In genomic region chr2:130336877-130337734, GRCh38 we compare ENCODE assay signal across 8 cellular contexts. TPM values are rescaled to one million over a fixed set of nuclear protein-coding genes. Genes with fewer than 3 reads are reported as not detected.
DNase-seq lines count a peak whose midpoint lies in the region; ATAC-seq, FAIRE-seq and TF ChIP-seq lines count a peak whose summit lies in the region.

No MANE protein-coding gene starts in this region.

- DNase-seq in A549 (ENCODE audit: low read depth in 1 of 2, low spot score in 1 of 2) (peak; percentile 90), NCI-H748 treated with DMSO at 0.1 percent for 48 hours (lab: John Stamatoyannopoulos, UW) (peak; percentile 69), fibroblast of peridontal ligament (ENCODE audit: extremely low read depth) (peak; percentile 74), naive B cell (peak; percentile 31), tibial artery (peak; percentile 55 to 82)
- peak; percentile 32 for DNase-seq in activated T-helper 1 cell treated with anti-CD3 and anti-CD28 coated beads, Interleukin-12 subunit alpha, Interleukin-12 subunit beta, Interleukin-2, Interleukin-4 antibody, amounts not matched to agents 30 ng/mL and 10 ng/mL and 1 ng/mL, durations not matched to agents 14 hours and 24 hours and 36 hours (ENCODE audit: low spot score)

- H3K4me3 Mint-ChIP-seq in activated T-helper 1 cell treated with anti-CD3 and anti-CD28 coated beads, Interleukin-12 subunit alpha, Interleukin-12 subunit beta, Interleukin-2, Interleukin-4 antibody, amounts not matched to agents 30 ng/mL and 10 ng/mL and 1 ng/mL, durations not matched to agents 14 hours and 24 hours and 36 hours: no peak overlapping the region
- peak overlapping the region in 4 of 8 donors; percentile 9 to 75 (median 24) for H3K4me3 Mint-ChIP-seq in naive B cell

- no peak for FAIRE-seq in A549 (lab: Jason Lieb, UNC)

- no peaks in the 10 kb centered on the region for H3K9me3 Mint-ChIP-seq in activated T-helper 1 cell treated with anti-CD3 and anti-CD28 coated beads, Interleukin-12 subunit alpha, Interleukin-12 subunit beta, Interleukin-2, Interleukin-4 antibody, amounts not matched to agents 30 ng/mL and 10 ng/mL and 1 ng/mL, durations not matched to agents 14 hours and 24 hours and 36 hours
- H3K9me3 Mint-ChIP-seq in naive B cell: peaks cover 0 to 15% (median 0%) of the 10 kb centered on the region in 7 donors

- H3K4me1 ChIP-seq in A549 (peaks cover 12% of the 10 kb centered on the region), tibial artery (peaks cover 0 to 19% (median 4%) of the 10 kb centered on the region in 4 donors)

- H3K4me1 Mint-ChIP-seq in activated T-helper 1 cell treated with anti-CD3 and anti-CD28 coated beads, Interleukin-12 subunit alpha, Interleukin-12 subunit beta, Interleukin-2, Interleukin-4 antibody, amounts not matched to agents 30 ng/mL and 10 ng/mL and 1 ng/mL, durations not matched to agents 14 hours and 24 hours and 36 hours (ENCODE audit: low read depth): peaks cover 25% of the 10 kb centered on the region
- H3K4me1 Mint-ChIP-seq in naive B cell: peaks cover 19 to 40% (median 29%) of the 10 kb centered on the region in 3 donors

- POLR2A ChIA-PET in A549 (lab: Yijun Ruan, JAX): interaction anchor here (1.3 kb wide), 1 partner anchor 156 kb away, joined by 8 read pairs; the partner anchor contains the start of genes MZT2B and SMPD4

- peak overlapping the region; percentile 35 to 60; a peak in 4 of 6 replicates for H3K27ac ChIP-seq in A549
- peak overlapping the region; percentile 18 to 45 for H3K27ac ChIP-seq in tibial artery

- peak; percentile 86 for TF ChIP-seq POLR2A in A549 (IDR thresholded peaks at IDR 0.05; ENCODE audit: low read length)

- 2% methylated on average over 29 of the region's 29 CpGs for WGBS in A549 (ENCODE audit: missing lambda C conversion rate)

- peak overlapping the region; percentile 71 for H3K27ac Mint-ChIP-seq in activated T-helper 1 cell treated with anti-CD3 and anti-CD28 coated beads, Interleukin-12 subunit alpha, Interleukin-12 subunit beta, Interleukin-2, Interleukin-4 antibody, amounts not matched to agents 30 ng/mL and 10 ng/mL and 1 ng/mL, durations not matched to agents 14 hours and 24 hours and 36 hours
- peak overlapping the region in 4 of 6 donors; percentile 47 to 88 (median 78) for H3K27ac Mint-ChIP-seq in naive B cell

- peaks cover 7% of the 10 kb centered on the region for H3K27me3 Mint-ChIP-seq in activated T-helper 1 cell treated with anti-CD3 and anti-CD28 coated beads, Interleukin-12 subunit alpha, Interleukin-12 subunit beta, Interleukin-2, Interleukin-4 antibody, amounts not matched to agents 30 ng/mL and 10 ng/mL and 1 ng/mL, durations not matched to agents 14 hours and 24 hours and 36 hours (ENCODE audit: insufficient read depth)
- peaks cover 0 to 8% (median 5%) of the 10 kb centered on the region in 3 donors for H3K27me3 Mint-ChIP-seq in naive B cell

- H3K9me3 ChIP-seq in A549 (no peaks in the 10 kb centered on the region), tibial artery (no peaks in the 10 kb centered on the region)

- CTCF ChIA-PET in A549 (lab: Yijun Ruan, JAX): interaction anchor here (0.7 to 7.5 kb wide), 6 partner anchors 13 to 367 kb away, joined by 3 to 96 read pairs (median 4); partner anchors contain the start of genes MZT2B and SMPD4

- peaks cover 20% of the 10 kb centered on the region for H3K36me3 Mint-ChIP-seq in activated T-helper 1 cell treated with anti-CD3 and anti-CD28 coated beads, Interleukin-12 subunit alpha, Interleukin-12 subunit beta, Interleukin-2, Interleukin-4 antibody, amounts not matched to agents 30 ng/mL and 10 ng/mL and 1 ng/mL, durations not matched to agents 14 hours and 24 hours and 36 hours (ENCODE audit: low read depth)
- peaks cover 8 to 10% of the 10 kb centered on the region in 2 donors for H3K36me3 Mint-ChIP-seq in naive B cell

- ATAC-seq in A549 (peak; percentile 80 to 84), GM21529 (IDR thresholded peaks at IDR 0.05; ENCODE audit: unreplicated experiment) (peak; percentile 33), naive B cell (ENCODE audit: low read depth in 2 of 2) (no peak), HG03025 (IDR thresholded peaks at IDR 0.05; ENCODE audit: low FRiP score, unreplicated experiment) (no peak)

- TF ChIP-seq CTCF in A549 (IDR thresholded peaks at IDR 0.05): no peak
- no peak for TF ChIP-seq CTCF in tibial artery (IDR thresholded peaks at IDR 0.05)

- peaks cover 13 to 26% (median 18%) of the 10 kb centered on the region in 3 donors for H3K36me3 ChIP-seq in tibial artery

- intact Hi-C loops in activated T-helper 1 cell treated with anti-CD3 and anti-CD28 coated beads, Interleukin-12 subunit alpha, Interleukin-12 subunit beta, Interleukin-2, Interleukin-4 antibody, amounts not matched to agents 30 ng/mL and 10 ng/mL and 1 ng/mL, durations not matched to agents 14 hours and 24 hours and 36 hours (cut with micrococcal nuclease): no loop called here
- intact Hi-C loops in tibial artery (cut with DNase I; ENCODE audit: low total_unique reads): loop anchor here (10.0 kb wide), 1 partner anchor 412 kb away; no protein-coding TSS in a partner anchor

- TF ChIP-seq RAD21 in A549 (conservative IDR thresholded peaks at IDR 0.05 in 1 of 2, IDR thresholded peaks at IDR 0.05 in 1 of 2): no peak

- H3K4me3 ChIP-seq in A549: peak overlapping the region; percentile 46
- peak overlapping the region; percentile 19 to 23 for H3K4me3 ChIP-seq in tibial artery

- H3K4me2 ChIP-seq in A549: peak overlapping the region; percentile 78

- TF ChIP-seq EP300 in A549 (IDR thresholded peaks at IDR 0.05): no peak

- H3K27me3 ChIP-seq in tibial artery: no peaks in the 10 kb centered on the region

TF ChIP-seq in A549, 52 proteins besides CTCF, POLR2A, EP300 and RAD21:
- TF ChIP-seq MAZ (IDR thresholded peaks at IDR 0.05; ENCODE audit: borderline replicate concordance, low read depth, low read length) (no peak), EHF (CRISPR knock-in tag; IDR thresholded peaks at IDR 0.05) (no peak), BHLHE40 (IDR thresholded peaks at IDR 0.05; ENCODE audit: low read depth, low read length) (peak; percentile 92), HOXA7 (CRISPR knock-in tag; IDR thresholded peaks at IDR 0.05) (no peak), E2F6 (IDR thresholded peaks at IDR 0.05; ENCODE audit: borderline replicate concordance, low read depth) (peak; percentile 65; the same call in 1 of the 2 replicates), JUN (IDR thresholded peaks at IDR 0.05) (0 out of 5 replicates have a peak, but pooled peaks of 1 of the 2 experiments have one; percentile 18), USF2 (IDR thresholded peaks at IDR 0.05) (peak; percentile 88), SREBF2 (IDR thresholded peaks at IDR 0.05) (peak; percentile 88), ESRRA (IDR thresholded peaks at IDR 0.05; ENCODE audit: borderline replicate concordance, low read length) (0 out of 2 replicates have a peak, but pooled peaks have one; percentile 59), MAX (IDR thresholded peaks at IDR 0.05) (peak; percentile 84)

RNA-seq across cellular contexts. Expression of gene IMP4, which starts 5.6 kb away (rescaled TPM):
- polyA plus RNA-seq in A549 (2011; rRNA removed): 113 and 118 TPM in 2 replicates
- 471 and 473 TPM in 2 replicates for polyA plus RNA-seq in A549 (2012; cell fraction: cytosol; rRNA removed)
- 569 and 687 TPM in 2 replicates for polyA plus RNA-seq in A549 (2012; cell fraction: nucleus; rRNA removed)
- polyA plus RNA-seq in A549 (2017; fragmentation: RNase III; extraction: RNeasy Plus Mini Kit Qiagen cat#74134 plus additional on column Dnase treatment): 149 to 178 TPM (median 159 TPM) in 3 replicates
- polyA minus RNA-seq in A549 (2011; rRNA and poly(A)+ RNA removed): 143 and 144 TPM in 2 replicates
- total RNA-seq in activated T-helper 1 cell treated with anti-CD3 and anti-CD28 coated beads, Interleukin-12 subunit alpha, Interleukin-12 subunit beta, Interleukin-2, Interleukin-4 antibody, amounts not matched to agents 30 ng/mL and 10 ng/mL and 1 ng/mL, durations not matched to agents 14 hours and 24 hours and 36 hours: 169 and 184 TPM in 2 replicates
- polyA plus RNA-seq in naive B cell (ENCODE audit: low read depth in 6 of 6): 100 to 1,000 TPM in 2 of 6 donors, 10 to 100 TPM in 4; 62.0 to 112 (median 85.3) TPM

RNA-seq across cellular contexts. Expression of gene PTPN18, which starts 18.8 kb away (rescaled TPM):
- polyA plus RNA-seq in A549 (2011; rRNA removed) (20.4 and 23.7 TPM in 2 replicates), A549 (2017; fragmentation: RNase III; extraction: RNeasy Plus Mini Kit Qiagen cat#74134 plus additional on column Dnase treatment) (19.6 to 23.1 TPM (median 20.5 TPM) in 3 replicates), naive B cell (ENCODE audit: low read depth in 6 of 6) (10 to 100 TPM; 57.8 to 83.3 (median 68.5) TPM)
- 25.9 and 31.9 TPM in 2 replicates for polyA plus RNA-seq in A549 (2012; cell fraction: cytosol; rRNA removed)
- 106 and 111 TPM in 2 replicates for polyA plus RNA-seq in A549 (2012; cell fraction: nucleus; rRNA removed)
- polyA minus RNA-seq in A549 (2011; rRNA and poly(A)+ RNA removed): 38.5 and 41.2 TPM in 2 replicates
- 66.9 and 68.9 TPM in 2 replicates for total RNA-seq in activated T-helper 1 cell treated with anti-CD3 and anti-CD28 coated beads, Interleukin-12 subunit alpha, Interleukin-12 subunit beta, Interleukin-2, Interleukin-4 antibody, amounts not matched to agents 30 ng/mL and 10 ng/mL and 1 ng/mL, durations not matched to agents 14 hours and 24 hours and 36 hours

Comparison
In these comparisons a context has a peak if more than half of its experiments do, and no peak if none do; other contexts are left out.
1. ATAC-seq: peak in A549 (2 of 2) and GM21529 (single experiment); none in naive B cell (0 of 2) and HG03025 (single experiment).
2. DNase-seq: peak in every context shown above with its lines; median percentile 90 in A549; 74 in fibroblast of peridontal ligament; 69 in NCI-H748 treated with DMSO at 0.1 percent for 48 hours; 68 in tibial artery; 32 in activated T-helper 1 cell treated with anti-CD3 and anti-CD28 coated beads, Interleukin-12 subunit alpha, Interleukin-12 subunit beta, Interleukin-2, Interleukin-4 antibody, amounts not matched to agents 30 ng/mL and 10 ng/mL and 1 ng/mL, durations not matched to agents 14 hours and 24 hours and 36 hours; 31 in naive B cell.